ENCODE assay signal across 1 cellular context in the genomic region with DNA sequence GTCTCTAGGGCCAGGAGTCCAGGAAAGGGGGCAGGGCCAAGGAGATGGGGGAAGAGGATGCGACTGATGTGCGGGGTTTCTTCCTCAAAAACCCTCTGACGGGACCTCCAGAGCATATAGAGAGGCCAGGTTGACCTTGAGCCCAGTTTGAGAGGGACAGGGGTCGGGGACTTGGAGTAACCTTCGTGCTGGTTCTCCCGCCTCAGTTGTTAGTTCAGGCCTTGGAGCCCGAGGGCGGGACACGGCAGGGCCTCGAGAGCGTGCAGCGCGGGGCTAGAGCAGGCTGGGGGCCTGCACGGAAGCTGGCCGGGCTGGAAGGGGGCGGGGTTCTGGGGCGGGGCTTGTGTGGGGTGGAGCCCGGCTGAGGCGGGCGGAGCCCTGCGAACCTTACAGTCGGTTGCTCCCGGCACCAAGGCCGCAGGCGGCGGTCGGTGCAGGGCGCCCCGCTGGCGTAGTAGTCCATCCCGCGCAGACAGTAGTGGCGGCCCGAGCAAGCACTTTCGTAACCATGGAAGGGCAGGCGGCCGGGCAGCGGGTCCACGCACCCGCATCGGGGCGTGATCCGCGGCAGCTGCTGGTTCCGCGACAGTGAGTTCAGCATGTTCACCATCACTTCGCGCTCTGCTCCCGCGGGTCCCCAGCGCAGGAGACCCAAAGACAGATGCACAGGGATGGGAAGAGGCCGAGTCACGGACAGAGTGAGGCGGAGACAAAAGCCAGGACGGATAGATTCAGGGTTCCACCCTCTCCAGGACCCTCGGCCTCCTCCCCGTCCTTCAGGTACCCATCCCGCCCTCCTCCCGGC.
A peak's percentile ranks its signal among the peaks of the same experiment; 100 is the strongest.
TF ChIP-seq lines count a peak whose summit lies in the region.

No MANE protein-coding gene starts in this region.

TF ChIP-seq in HepG2, 621 proteins besides CTCF, POLR2A, EP300 and RAD21 (continued from another document and continues in another):
- TF ChIP-seq, protein P1, sequence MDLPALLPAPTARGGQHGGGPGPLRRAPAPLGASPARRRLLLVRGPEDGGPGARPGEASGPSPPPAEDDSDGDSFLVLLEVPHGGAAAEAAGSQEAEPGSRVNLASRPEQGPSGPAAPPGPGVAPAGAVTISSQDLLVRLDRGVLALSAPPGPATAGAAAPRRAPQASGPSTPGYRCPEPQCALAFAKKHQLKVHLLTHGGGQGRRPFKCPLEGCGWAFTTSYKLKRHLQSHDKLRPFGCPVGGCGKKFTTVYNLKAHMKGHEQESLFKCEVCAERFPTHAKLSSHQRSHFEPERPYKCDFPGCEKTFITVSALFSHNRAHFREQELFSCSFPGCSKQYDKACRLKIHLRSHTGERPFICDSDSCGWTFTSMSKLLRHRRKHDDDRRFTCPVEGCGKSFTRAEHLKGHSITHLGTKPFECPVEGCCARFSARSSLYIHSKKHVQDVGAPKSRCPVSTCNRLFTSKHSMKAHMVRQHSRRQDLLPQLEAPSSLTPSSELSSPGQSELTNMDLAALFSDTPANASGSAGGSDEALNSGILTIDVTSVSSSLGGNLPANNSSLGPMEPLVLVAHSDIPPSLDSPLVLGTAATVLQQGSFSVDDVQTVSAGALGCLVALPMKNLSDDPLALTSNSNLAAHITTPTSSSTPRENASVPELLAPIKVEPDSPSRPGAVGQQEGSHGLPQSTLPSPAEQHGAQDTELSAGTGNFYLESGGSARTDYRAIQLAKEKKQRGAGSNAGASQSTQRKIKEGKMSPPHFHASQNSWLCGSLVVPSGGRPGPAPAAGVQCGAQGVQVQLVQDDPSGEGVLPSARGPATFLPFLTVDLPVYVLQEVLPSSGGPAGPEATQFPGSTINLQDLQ (CRISPR knock-in tag; IDR thresholded peaks at IDR 0.05), result 0 out of 2 replicates have a peak, but pooled peaks have one; percentile 51
- peak; percentile 65; the same call in 1 of the 2 replicates for TF ChIP-seq DNMT3B (CRISPR knock-in tag; conservative IDR thresholded peaks at IDR 0.05)
- TF ChIP-seq, protein P2, sequence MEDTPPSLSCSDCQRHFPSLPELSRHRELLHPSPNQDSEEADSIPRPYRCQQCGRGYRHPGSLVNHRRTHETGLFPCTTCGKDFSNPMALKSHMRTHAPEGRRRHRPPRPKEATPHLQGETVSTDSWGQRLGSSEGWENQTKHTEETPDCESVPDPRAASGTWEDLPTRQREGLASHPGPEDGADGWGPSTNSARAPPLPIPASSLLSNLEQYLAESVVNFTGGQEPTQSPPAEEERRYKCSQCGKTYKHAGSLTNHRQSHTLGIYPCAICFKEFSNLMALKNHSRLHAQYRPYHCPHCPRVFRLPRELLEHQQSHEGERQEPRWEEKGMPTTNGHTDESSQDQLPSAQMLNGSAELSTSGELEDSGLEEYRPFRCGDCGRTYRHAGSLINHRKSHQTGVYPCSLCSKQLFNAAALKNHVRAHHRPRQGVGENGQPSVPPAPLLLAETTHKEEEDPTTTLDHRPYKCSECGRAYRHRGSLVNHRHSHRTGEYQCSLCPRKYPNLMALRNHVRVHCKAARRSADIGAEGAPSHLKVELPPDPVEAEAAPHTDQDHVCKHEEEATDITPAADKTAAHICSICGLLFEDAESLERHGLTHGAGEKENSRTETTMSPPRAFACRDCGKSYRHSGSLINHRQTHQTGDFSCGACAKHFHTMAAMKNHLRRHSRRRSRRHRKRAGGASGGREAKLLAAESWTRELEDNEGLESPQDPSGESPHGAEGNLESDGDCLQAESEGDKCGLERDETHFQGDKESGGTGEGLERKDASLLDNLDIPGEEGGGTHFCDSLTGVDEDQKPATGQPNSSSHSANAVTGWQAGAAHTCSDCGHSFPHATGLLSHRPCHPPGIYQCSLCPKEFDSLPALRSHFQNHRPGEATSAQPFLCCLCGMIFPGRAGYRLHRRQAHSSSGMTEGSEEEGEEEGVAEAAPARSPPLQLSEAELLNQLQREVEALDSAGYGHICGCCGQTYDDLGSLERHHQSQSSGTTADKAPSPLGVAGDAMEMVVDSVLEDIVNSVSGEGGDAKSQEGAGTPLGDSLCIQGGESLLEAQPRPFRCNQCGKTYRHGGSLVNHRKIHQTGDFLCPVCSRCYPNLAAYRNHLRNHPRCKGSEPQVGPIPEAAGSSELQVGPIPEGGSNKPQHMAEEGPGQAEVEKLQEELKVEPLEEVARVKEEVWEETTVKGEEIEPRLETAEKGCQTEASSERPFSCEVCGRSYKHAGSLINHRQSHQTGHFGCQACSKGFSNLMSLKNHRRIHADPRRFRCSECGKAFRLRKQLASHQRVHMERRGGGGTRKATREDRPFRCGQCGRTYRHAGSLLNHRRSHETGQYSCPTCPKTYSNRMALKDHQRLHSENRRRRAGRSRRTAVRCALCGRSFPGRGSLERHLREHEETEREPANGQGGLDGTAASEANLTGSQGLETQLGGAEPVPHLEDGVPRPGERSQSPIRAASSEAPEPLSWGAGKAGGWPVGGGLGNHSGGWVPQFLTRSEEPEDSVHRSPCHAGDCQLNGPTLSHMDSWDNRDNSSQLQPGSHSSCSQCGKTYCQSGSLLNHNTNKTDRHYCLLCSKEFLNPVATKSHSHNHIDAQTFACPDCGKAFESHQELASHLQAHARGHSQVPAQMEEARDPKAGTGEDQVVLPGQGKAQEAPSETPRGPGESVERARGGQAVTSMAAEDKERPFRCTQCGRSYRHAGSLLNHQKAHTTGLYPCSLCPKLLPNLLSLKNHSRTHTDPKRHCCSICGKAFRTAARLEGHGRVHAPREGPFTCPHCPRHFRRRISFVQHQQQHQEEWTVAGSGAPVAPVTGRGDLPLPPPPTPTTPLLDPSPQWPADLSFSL (CRISPR knock-in tag; IDR thresholded peaks at IDR 0.05), result no peak
- TF ChIP-seq ZNF670 (CRISPR knock-in tag; IDR thresholded peaks at IDR 0.05; ENCODE audit: borderline replicate concordance), result peak; percentile 81; the same call in 1 of the 2 replicates
- TF ChIP-seq SRSF4 (IDR thresholded peaks at IDR 0.05; ENCODE audit: low read depth, low read length, poor library complexity, severe bottlenecking), result no peak
- TF ChIP-seq, protein P3, sequence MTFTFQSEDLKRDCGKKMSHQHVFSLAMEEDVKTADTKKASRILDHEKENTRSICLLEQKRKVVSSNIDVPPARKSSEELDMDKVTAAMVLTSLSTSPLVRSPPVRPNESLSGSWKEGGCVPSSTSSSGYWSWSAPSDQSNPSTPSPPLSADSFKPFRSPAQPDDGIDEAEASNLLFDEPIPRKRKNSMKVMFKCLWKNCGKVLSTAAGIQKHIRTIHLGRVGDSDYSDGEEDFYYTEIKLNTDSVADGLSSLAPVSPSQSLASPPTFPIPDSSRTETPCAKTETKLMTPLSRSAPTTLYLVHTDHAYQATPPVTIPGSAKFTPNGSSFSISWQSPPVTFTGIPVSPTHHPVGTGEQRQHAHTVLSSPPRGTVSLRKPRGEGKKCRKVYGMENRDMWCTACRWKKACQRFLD (CRISPR knock-in tag; IDR thresholded peaks at IDR 0.05; ENCODE audit: borderline replicate concordance), result no peak
- peak; percentile 77 for TF ChIP-seq ZNF331 (CRISPR knock-in tag; IDR thresholded peaks at IDR 0.05)
- TF ChIP-seq ISX (CRISPR knock-in tag; conservative IDR thresholded peaks at IDR 0.05), result no peak
- TF ChIP-seq, protein P4, sequence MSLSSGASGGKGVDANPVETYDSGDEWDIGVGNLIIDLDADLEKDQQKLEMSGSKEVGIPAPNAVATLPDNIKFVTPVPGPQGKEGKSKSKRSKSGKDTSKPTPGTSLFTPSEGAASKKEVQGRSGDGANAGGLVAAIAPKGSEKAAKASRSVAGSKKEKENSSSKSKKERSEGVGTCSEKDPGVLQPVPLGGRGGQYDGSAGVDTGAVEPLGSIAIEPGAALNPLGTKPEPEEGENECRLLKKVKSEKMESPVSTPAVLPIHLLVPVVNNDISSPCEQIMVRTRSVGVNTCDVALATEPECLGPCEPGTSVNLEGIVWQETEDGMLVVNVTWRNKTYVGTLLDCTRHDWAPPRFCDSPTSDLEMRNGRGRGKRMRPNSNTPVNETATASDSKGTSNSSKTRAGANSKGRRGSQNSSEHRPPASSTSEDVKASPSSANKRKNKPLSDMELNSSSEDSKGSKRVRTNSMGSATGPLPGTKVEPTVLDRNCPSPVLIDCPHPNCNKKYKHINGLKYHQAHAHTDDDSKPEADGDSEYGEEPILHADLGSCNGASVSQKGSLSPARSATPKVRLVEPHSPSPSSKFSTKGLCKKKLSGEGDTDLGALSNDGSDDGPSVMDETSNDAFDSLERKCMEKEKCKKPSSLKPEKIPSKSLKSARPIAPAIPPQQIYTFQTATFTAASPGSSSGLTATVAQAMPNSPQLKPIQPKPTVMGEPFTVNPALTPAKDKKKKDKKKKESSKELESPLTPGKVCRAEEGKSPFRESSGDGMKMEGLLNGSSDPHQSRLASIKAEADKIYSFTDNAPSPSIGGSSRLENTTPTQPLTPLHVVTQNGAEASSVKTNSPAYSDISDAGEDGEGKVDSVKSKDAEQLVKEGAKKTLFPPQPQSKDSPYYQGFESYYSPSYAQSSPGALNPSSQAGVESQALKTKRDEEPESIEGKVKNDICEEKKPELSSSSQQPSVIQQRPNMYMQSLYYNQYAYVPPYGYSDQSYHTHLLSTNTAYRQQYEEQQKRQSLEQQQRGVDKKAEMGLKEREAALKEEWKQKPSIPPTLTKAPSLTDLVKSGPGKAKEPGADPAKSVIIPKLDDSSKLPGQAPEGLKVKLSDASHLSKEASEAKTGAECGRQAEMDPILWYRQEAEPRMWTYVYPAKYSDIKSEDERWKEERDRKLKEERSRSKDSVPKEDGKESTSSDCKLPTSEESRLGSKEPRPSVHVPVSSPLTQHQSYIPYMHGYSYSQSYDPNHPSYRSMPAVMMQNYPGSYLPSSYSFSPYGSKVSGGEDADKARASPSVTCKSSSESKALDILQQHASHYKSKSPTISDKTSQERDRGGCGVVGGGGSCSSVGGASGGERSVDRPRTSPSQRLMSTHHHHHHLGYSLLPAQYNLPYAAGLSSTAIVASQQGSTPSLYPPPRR (CRISPR knock-in tag; IDR thresholded peaks at IDR 0.05; ENCODE audit: borderline replicate concordance), result no peak
- TF ChIP-seq ZNF724P (CRISPR knock-in tag; IDR thresholded peaks at IDR 0.05; ENCODE audit: borderline replicate concordance), result peak; percentile 95
- TF ChIP-seq RFXAP (CRISPR knock-in tag; IDR thresholded peaks at IDR 0.05; ENCODE audit: borderline replicate concordance), result no peak
- peak; percentile 82 for TF ChIP-seq IKZF4 (CRISPR knock-in tag; IDR thresholded peaks at IDR 0.05; ENCODE audit: borderline replicate concordance, low read depth, not compliant biosample characterization)
- TF ChIP-seq ZNF775 (CRISPR knock-in tag; IDR thresholded peaks at IDR 0.05; ENCODE audit: borderline replicate concordance), result no peak
- TF ChIP-seq, protein P5, sequence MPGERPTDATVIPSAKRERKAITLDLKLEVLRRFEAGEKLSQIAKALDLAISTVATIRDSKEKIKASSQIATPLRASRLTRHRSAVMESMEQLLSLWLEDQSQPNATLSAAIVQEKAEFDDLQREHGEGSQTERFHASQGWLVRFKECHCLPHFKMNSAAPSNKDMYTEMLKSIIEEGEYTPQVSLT (CRISPR knock-in tag; IDR thresholded peaks at IDR 0.05; ENCODE audit: borderline replicate concordance, low read depth), result no peak
- TF ChIP-seq, protein P6, sequence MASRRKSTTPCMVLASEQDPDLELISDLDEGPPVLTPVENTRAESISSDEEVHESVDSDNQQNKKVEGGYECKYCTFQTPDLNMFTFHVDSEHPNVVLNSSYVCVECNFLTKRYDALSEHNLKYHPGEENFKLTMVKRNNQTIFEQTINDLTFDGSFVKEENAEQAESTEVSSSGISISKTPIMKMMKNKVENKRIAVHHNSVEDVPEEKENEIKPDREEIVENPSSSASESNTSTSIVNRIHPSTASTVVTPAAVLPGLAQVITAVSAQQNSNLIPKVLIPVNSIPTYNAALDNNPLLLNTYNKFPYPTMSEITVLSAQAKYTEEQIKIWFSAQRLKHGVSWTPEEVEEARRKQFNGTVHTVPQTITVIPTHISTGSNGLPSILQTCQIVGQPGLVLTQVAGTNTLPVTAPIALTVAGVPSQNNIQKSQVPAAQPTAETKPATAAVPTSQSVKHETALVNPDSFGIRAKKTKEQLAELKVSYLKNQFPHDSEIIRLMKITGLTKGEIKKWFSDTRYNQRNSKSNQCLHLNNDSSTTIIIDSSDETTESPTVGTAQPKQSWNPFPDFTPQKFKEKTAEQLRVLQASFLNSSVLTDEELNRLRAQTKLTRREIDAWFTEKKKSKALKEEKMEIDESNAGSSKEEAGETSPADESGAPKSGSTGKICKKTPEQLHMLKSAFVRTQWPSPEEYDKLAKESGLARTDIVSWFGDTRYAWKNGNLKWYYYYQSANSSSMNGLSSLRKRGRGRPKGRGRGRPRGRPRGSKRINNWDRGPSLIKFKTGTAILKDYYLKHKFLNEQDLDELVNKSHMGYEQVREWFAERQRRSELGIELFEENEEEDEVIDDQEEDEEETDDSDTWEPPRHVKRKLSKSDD (CRISPR knock-in tag; IDR thresholded peaks at IDR 0.05; ENCODE audit: low read depth), result 0 out of 2 replicates have a peak, but pooled peaks have one; percentile 27
- TF ChIP-seq RFXANK (CRISPR knock-in tag; IDR thresholded peaks at IDR 0.05), result no peak
- TF ChIP-seq, protein P7, sequence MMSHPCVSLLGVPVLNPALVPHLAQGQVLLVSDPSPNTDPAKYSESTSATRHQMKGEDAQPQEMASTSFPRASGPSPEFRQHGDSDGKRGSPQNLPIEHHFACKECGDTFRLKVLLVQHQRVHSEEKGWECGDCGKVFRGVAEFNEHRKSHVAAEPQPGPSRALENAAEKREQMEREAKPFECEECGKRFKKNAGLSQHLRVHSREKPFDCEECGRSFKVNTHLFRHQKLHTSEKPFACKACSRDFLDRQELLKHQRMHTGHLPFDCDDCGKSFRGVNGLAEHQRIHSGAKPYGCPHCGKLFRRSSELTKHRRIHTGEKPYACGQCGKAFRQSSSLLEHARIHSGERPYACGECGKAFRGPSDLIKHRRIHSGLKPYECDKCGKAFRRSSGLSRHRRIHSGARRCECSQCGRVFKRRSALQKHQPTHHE (CRISPR knock-in tag; IDR thresholded peaks at IDR 0.05; ENCODE audit: borderline replicate concordance), result no peak
- TF ChIP-seq, protein P8, sequence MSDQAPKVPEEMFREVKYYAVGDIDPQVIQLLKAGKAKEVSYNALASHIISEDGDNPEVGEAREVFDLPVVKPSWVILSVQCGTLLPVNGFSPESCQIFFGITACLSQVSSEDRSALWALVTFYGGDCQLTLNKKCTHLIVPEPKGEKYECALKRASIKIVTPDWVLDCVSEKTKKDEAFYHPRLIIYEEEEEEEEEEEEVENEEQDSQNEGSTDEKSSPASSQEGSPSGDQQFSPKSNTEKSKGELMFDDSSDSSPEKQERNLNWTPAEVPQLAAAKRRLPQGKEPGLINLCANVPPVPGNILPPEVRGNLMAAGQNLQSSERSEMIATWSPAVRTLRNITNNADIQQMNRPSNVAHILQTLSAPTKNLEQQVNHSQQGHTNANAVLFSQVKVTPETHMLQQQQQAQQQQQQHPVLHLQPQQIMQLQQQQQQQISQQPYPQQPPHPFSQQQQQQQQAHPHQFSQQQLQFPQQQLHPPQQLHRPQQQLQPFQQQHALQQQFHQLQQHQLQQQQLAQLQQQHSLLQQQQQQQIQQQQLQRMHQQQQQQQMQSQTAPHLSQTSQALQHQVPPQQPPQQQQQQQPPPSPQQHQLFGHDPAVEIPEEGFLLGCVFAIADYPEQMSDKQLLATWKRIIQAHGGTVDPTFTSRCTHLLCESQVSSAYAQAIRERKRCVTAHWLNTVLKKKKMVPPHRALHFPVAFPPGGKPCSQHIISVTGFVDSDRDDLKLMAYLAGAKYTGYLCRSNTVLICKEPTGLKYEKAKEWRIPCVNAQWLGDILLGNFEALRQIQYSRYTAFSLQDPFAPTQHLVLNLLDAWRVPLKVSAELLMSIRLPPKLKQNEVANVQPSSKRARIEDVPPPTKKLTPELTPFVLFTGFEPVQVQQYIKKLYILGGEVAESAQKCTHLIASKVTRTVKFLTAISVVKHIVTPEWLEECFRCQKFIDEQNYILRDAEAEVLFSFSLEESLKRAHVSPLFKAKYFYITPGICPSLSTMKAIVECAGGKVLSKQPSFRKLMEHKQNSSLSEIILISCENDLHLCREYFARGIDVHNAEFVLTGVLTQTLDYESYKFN (CRISPR knock-in tag; conservative IDR thresholded peaks at IDR 0.05), result no peak
